ENCODE assay signal across 25 cellular contexts in the genomic region with DNA sequence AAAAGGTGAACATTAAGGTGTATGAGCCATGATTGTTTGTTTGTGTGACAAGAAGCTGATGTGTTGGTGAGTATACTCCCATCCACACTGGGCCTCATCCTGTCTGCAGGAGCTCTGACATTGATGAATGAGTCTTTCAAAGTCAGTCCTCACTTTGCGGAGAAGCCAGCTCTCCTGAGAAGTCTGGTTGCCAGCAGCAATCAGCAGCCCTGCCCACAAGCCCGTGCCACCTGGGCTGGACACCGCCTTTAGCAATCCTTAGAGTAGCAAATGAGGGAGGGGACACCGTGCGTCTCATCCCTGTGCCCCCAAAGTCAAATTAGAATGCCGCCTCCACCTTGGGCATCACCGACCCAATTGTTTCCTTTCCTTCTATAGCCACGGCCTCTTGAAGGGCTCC.
"Had no signal": no experiment of that assay in that cellular context is flagged by ENCODE, and none has a peak within 500 bp of the region (broad histone marks: within the 10 kb centered on the region; RNA-seq: fewer than 3 reads in every experiment).

No MANE protein-coding gene starts in this region.

- H3K9me3 ChIP-seq: left lung, lower lobe of right lung, neutrophil, right atrium auricular region, tibial nerve, vagina had no signal

- H3K27me3 ChIP-seq: right atrium auricular region, tibial nerve, vagina had no signal

- H3K27ac ChIP-seq: left lung, lower lobe of right lung, neutrophil, parathyroid adenoma, right atrium auricular region, skin epidermis, tibial nerve, vagina had no signal

- FAIRE-seq: kidney had no signal

- DNase-seq: hypothalamus; immature natural killer cell; kidney; left colon; left lung; lower lobe of right lung; mammary epithelial cell; mesenchymal stem cell; naive thymus-derived CD8-positive, alpha-beta T cell; occipital lobe; stimulated activated CD4-positive, alpha-beta T cell treated with anti-CD3 and anti-CD28 coated beads, Interleukin-1b, Interleukin-23, amount 100 ng/mL, for 48 hours; stimulated activated CD4-positive, alpha-beta T cell treated with anti-CD3 and anti-CD28 coated beads, Interleukin-2, amount 100 ng/mL, for 48 hours; stimulated activated CD4-positive, alpha-beta T cell treated with anti-CD3 and anti-CD28 coated beads, Interleukin-4, amount 100 ng/mL, for 4 hours; stimulated activated CD8-positive, alpha-beta memory T cell treated with anti-CD3 and anti-CD28 coated beads, Interleukin-4, amount 100 ng/mL, for 48 hours; stimulated activated naive CD4-positive, alpha-beta T cell treated with Interleukin-2 at 50 U/mL for 16 hours; stimulated activated naive CD8-positive, alpha-beta T cell treated with anti-CD3 and anti-CD28 coated beads, Interleukin-15, amount 100 ng/mL, for 72 hours; substantia nigra had no signal

- H3K9ac ChIP-seq: parathyroid adenoma had no signal

- H3K79me2 ChIP-seq: parathyroid adenoma had no signal

- H2AFZ ChIP-seq: parathyroid adenoma had no signal

- H3K36me3 ChIP-seq: left lung, lower lobe of right lung, neutrophil, right atrium auricular region, tibial nerve, vagina had no signal

- ATAC-seq: left lung; lower lobe of right lung; naive thymus-derived CD8-positive, alpha-beta T cell; sciatic nerve; stimulated activated memory B cell treated with anti-CD40 and anti-IgM and Interleukin-4, amounts not matched to agents 10 μg/mL and 1 μg/mL and 100 μg/mL, for 72 hours; stimulated activated naive CD8-positive, alpha-beta T cell treated with anti-CD3 and anti-CD28 coated beads, Interleukin-15, amount 100 ng/mL, for 72 hours had no signal

- H3K4me1 ChIP-seq: left lung, parathyroid adenoma, right atrium auricular region, tibial nerve, vagina had no signal

- H3K4me3 ChIP-seq: left lung, lower lobe of right lung, right atrium auricular region, skin epidermis, tibial nerve, vagina had no signal
